20 cellular contexts compared by ENCODE assay signal in genomic region chrX:47958206-47958605, GRCh38. TPM values are rescaled to one million over a fixed set of nuclear protein-coding genes. Genes with fewer than 3 reads are reported as not detected.
"Had no signal": no experiment of that assay in that cellular context is flagged by ENCODE, and none has a peak within 500 bp of the region (broad histone marks: within the 10 kb centered on the region; RNA-seq: fewer than 3 reads in every experiment).

No MANE protein-coding gene starts in this region.

RNA-seq across cellular contexts. Expression of gene SPACA5, which starts 48.6 kb away (rescaled TPM):
- total RNA-seq: natural killer cell treated with Interleukin-12 subunit alpha and Interleukin-12 subunit beta and Interleukin-15 and Interleukin-18, amount 100 ng/mL, for 72 hours; neural crest cell; omental fat pad; osteocyte; pancreas; posterior vena cava; prostate gland; pulmonary artery endothelial cell; right atrium auricular region; sciatic nerve; skeletal muscle tissue; stomach; subcutaneous adipose tissue; thoracic aorta; thyroid gland; tibial nerve; upper lobe of left lung; ureter; vagina had no signal
- polyA plus RNA-seq: pancreas, small intestine had no signal
